In genomic region chr2:27369471-27370025, GRCh38 we compare ENCODE assay signal across 8 cellular contexts. TPM values are rescaled to one million over a fixed set of nuclear protein-coding genes. Genes with fewer than 3 reads are reported as not detected.
DNase-seq lines count a peak whose midpoint lies in the region; ATAC-seq and TF ChIP-seq lines count a peak whose summit lies in the region.

No MANE protein-coding gene starts in this region.

- DNase-seq in BJ (ENCODE audit: low read depth) (no peak), MG63 (peak; percentile 77), cardiac muscle cell (ENCODE audit: low read depth in 1 of 2, low spot score in 1 of 2) (peak in 1 of 2 donors; percentile 73), NCI-H226 (no peak)

- POLR2A ChIA-PET in BJ (lab: Charles Lee) = interaction anchor here (0.6 to 1.2 kb wide), 3 partner anchors 11 to 259 kb away, joined by 3 to 4 read pairs (median 3); partner anchors contain the start of genes CCDC121, GPN1, GTF3C2 and ZNF513

- no peaks in the 10 kb centered on the region for H3K9me3 ChIP-seq in MG63
- no peaks in the 10 kb centered on the region for H3K9me3 ChIP-seq in cardiac muscle cell (ENCODE audit: low read depth)
- H3K9me3 ChIP-seq in parathyroid adenoma (ENCODE audit: control insufficient read depth, low read length) = no peaks in the 10 kb centered on the region

- peaks cover 19% of the 10 kb centered on the region for H3K36me3 ChIP-seq in BJ (ENCODE audit: control insufficient read depth, insufficient read depth, low read length)
- peaks cover 73% of the 10 kb centered on the region for H3K36me3 ChIP-seq in MG63
- H3K36me3 ChIP-seq in cardiac muscle cell = peaks cover 44% of the 10 kb centered on the region
- H3K36me3 ChIP-seq in parathyroid adenoma (ENCODE audit: control insufficient read depth, insufficient read depth, low read length) = no peaks in the 10 kb centered on the region

- peak overlapping the region; percentile 75 for H3K9ac ChIP-seq in parathyroid adenoma

- TF ChIP-seq CTCF in BJ (IDR thresholded peaks at IDR 0.05; ENCODE audit: insufficient read depth, low read depth, low read length) (no peak), cardiac muscle cell (IDR thresholded peaks at IDR 0.05; ENCODE audit: low read depth, low read length) (no peak), parathyroid adenoma (IDR thresholded peaks at IDR 0.05) (no peak)

- ATAC-seq in GM18907 (IDR thresholded peaks at IDR 0.05; ENCODE audit: unreplicated experiment) (peak; percentile 6), GM19397 (IDR thresholded peaks at IDR 0.05; ENCODE audit: unreplicated experiment) (no peak)

- H2AFZ ChIP-seq in parathyroid adenoma = peak overlapping the region; percentile 90

- H3K27ac ChIP-seq in adipose tissue (ENCODE audit: low read depth, low read length) (peak overlapping the region; percentile 21), cardiac muscle cell (peak overlapping the region; percentile 80), parathyroid adenoma (peak overlapping the region; percentile 71)

- 1 to 2% (median 1%) methylated on average over 18 of the region's 18 CpGs for WGBS in adipose tissue, 3 donors

- peaks cover 30% of the 10 kb centered on the region for H3K79me2 ChIP-seq in parathyroid adenoma

- CTCF ChIA-PET in BJ (lab: Yijun Ruan, JAX) = interaction anchor here (0.7 to 1.6 kb wide), 13 partner anchors 9 to 314 kb away, joined by 3 to 8 read pairs (median 3); partner anchors contain the start of gene GTF3C2

- H3K27me3 ChIP-seq in BJ (ENCODE audit: control insufficient read depth, insufficient read depth, low read length) = no peaks in the 10 kb centered on the region
- H3K27me3 ChIP-seq in MG63 = no peaks in the 10 kb centered on the region
- no peaks in the 10 kb centered on the region for H3K27me3 ChIP-seq in cardiac muscle cell
- no peaks in the 10 kb centered on the region for H3K27me3 ChIP-seq in parathyroid adenoma (ENCODE audit: control insufficient read depth, insufficient read depth, low read length)

- H3K4me2 ChIP-seq in parathyroid adenoma (ENCODE audit: low read length) = peak overlapping the region; percentile 86

- H3K4me1 ChIP-seq in cardiac muscle cell (ENCODE audit: low read depth) (peaks cover 11% of the 10 kb centered on the region), parathyroid adenoma (peaks cover 4% of the 10 kb centered on the region)

- H3K4me3 ChIP-seq in BJ (ENCODE audit: low read depth, low read length) (peak overlapping the region; percentile 93), MG63 (peak overlapping the region; percentile 92), cardiac muscle cell (peak overlapping the region; percentile 89), parathyroid adenoma (ENCODE audit: low read depth, low read length) (peak overlapping the region; percentile 95)

RNA-seq across cellular contexts. Expression of gene EIF2B4, which starts 0.6 kb away (rescaled TPM):
- polyA plus RNA-seq in BJ (2011; rRNA removed) (39.6 and 42.8 TPM in 2 replicates), adipose tissue (10 to 100 TPM; 37.7 to 42.5 (median 40.6) TPM), cardiac muscle cell (93.9 and 94.9 TPM in 2 replicates)
- polyA minus RNA-seq in BJ (2011; rRNA and poly(A)+ RNA removed) = 26.9 and 40.3 TPM in 2 replicates
- total RNA-seq in MG63 (2014; rRNA removed; shearing (Covaris generic); ENCODE audit: low replicate concordance) = 33.6 and 48.0 TPM in 2 replicates
- total RNA-seq in cardiac muscle cell = 30.5 and 41.5 TPM in 2 replicates

RNA-seq across cellular contexts. Expression of gene SNX17, which starts 0.9 kb away (rescaled TPM):
- polyA plus RNA-seq in BJ (2011; rRNA removed) (134 and 154 TPM in 2 replicates), adipose tissue (100 to 1,000 TPM in 2 of 3 donors, 10 to 100 TPM in 1; 49.3 to 104 (median 101) TPM), cardiac muscle cell (130 and 135 TPM in 2 replicates)
- polyA minus RNA-seq in BJ (2011; rRNA and poly(A)+ RNA removed) = 74.5 and 91.4 TPM in 2 replicates
- 195 and 280 TPM in 2 replicates for total RNA-seq in MG63 (2014; rRNA removed; shearing (Covaris generic); ENCODE audit: low replicate concordance)
- total RNA-seq in cardiac muscle cell = 91.9 and 141 TPM in 2 replicates

RNA-seq across cellular contexts. Expression of gene ZNF513, which starts 11.0 kb away (rescaled TPM):
- polyA plus RNA-seq in BJ (2011; rRNA removed) (8.4 and 12.2 TPM in 2 replicates), adipose tissue (10 to 100 TPM in 2 of 3 donors, 1 to 10 TPM in 1; 8.6 to 19.9 (median 12.5) TPM), cardiac muscle cell (32.2 and 35.8 TPM in 2 replicates)
- 3.3 and 9.4 TPM in 2 replicates for polyA minus RNA-seq in BJ (2011; rRNA and poly(A)+ RNA removed)
- 0.74 and 6.5 TPM in 2 replicates for total RNA-seq in MG63 (2014; rRNA removed; shearing (Covaris generic); ENCODE audit: low replicate concordance)
- total RNA-seq in cardiac muscle cell = 29.7 and 31.7 TPM in 2 replicates

RNA-seq across cellular contexts. Expression of gene GTF3C2, which starts 13.0 kb away (rescaled TPM):
- polyA plus RNA-seq in BJ (2011; rRNA removed) = 32.1 and 39.0 TPM in 2 replicates
- polyA minus RNA-seq in BJ (2011; rRNA and poly(A)+ RNA removed) = 22.3 and 35.0 TPM in 2 replicates
- total RNA-seq in MG63 (2014; rRNA removed; shearing (Covaris generic); ENCODE audit: low replicate concordance) = 53.5 and 56.5 TPM in 2 replicates
- 10 to 100 TPM; 18.0 to 23.9 (median 21.4) TPM for polyA plus RNA-seq in adipose tissue
- total RNA-seq in cardiac muscle cell = 35.1 and 38.2 TPM in 2 replicates
- 47.7 and 56.8 TPM in 2 replicates for polyA plus RNA-seq in cardiac muscle cell

RNA-seq across cellular contexts. Expression of gene PPM1G, which starts 39.8 kb away (rescaled TPM):
- polyA plus RNA-seq in BJ (2011; rRNA removed) (45.8 and 48.3 TPM in 2 replicates), adipose tissue (10 to 100 TPM; 40.7 to 79.5 (median 46.3) TPM), cardiac muscle cell (84.8 and 93.0 TPM in 2 replicates)
- polyA minus RNA-seq in BJ (2011; rRNA and poly(A)+ RNA removed) = 31.1 and 39.2 TPM in 2 replicates
- 139 and 145 TPM in 2 replicates for total RNA-seq in MG63 (2014; rRNA removed; shearing (Covaris generic); ENCODE audit: low replicate concordance)
- 96.2 and 101 TPM in 2 replicates for total RNA-seq in cardiac muscle cell

Comparison
In these comparisons a context has a peak if more than half of its experiments do, and no peak if none do; other contexts are left out.
1. H3K27ac ChIP-seq: peak in every context shown above with its lines; median percentile 80 in cardiac muscle cell; 71 in parathyroid adenoma; 21 in adipose tissue.